Comparison of ENCODE assay signal across 7 cellular contexts in the genomic region with DNA sequence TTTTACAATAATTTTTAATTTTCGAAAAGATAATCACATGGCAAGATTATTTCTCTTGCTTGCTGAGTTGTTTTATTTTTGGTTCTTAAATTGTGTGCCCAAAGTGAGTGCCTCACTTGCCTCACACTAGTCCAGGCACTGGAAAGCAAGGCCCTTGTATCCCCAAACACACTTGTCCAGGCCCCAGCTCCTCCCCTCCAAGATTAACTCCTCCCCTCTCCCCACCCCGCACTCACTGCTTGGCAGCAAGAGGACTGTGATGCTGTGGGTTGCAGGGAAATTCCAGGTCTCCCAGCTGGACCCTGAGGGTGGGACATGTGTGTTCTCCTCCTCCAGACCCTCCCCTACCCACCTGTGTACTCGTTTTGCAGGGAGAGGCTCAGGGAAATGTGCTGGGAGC. TPM values are rescaled to one million over a fixed set of nuclear protein-coding genes. Genes with fewer than 3 reads are reported as not detected.
"Had no signal": no experiment of that assay in that cellular context is flagged by ENCODE, and none has a peak within 500 bp of the region (broad histone marks: within the 10 kb centered on the region; RNA-seq: fewer than 3 reads in every experiment).

No MANE protein-coding gene starts in this region.

- H3K27ac ChIP-seq: GM23248 had no signal

- H3K4me1 ChIP-seq: HAP-1 had no signal

- H3K4me3 ChIP-seq: GM23248, HAP-1 had no signal

- H3K9me3 ChIP-seq: HAP-1 had no signal

- H3K36me3 ChIP-seq: HAP-1 had no signal

- DNase-seq: GM23248, GOT3, H7, IMR-90 had no signal

RNA-seq across cellular contexts. Expression of a gene that starts 3.9 kb away (rescaled TPM):
- total RNA-seq: GM23248, H4, H7, HT-29, IMR-90 had no signal

RNA-seq across cellular contexts. Expression of a gene that starts 19.3 kb away (rescaled TPM):
- total RNA-seq: GM23248, H4, H7, HT-29, IMR-90 had no signal

RNA-seq across cellular contexts. Expression of a gene that starts 33.8 kb away (rescaled TPM):
- total RNA-seq: GM23248, H4, H7, HT-29, IMR-90 had no signal

RNA-seq across cellular contexts. Expression of a gene that starts 39.4 kb away (rescaled TPM):
- total RNA-seq: GM23248, H4, H7, HT-29, IMR-90 had no signal
